8 cellular contexts compared by ENCODE assay signal in the genomic region with DNA sequence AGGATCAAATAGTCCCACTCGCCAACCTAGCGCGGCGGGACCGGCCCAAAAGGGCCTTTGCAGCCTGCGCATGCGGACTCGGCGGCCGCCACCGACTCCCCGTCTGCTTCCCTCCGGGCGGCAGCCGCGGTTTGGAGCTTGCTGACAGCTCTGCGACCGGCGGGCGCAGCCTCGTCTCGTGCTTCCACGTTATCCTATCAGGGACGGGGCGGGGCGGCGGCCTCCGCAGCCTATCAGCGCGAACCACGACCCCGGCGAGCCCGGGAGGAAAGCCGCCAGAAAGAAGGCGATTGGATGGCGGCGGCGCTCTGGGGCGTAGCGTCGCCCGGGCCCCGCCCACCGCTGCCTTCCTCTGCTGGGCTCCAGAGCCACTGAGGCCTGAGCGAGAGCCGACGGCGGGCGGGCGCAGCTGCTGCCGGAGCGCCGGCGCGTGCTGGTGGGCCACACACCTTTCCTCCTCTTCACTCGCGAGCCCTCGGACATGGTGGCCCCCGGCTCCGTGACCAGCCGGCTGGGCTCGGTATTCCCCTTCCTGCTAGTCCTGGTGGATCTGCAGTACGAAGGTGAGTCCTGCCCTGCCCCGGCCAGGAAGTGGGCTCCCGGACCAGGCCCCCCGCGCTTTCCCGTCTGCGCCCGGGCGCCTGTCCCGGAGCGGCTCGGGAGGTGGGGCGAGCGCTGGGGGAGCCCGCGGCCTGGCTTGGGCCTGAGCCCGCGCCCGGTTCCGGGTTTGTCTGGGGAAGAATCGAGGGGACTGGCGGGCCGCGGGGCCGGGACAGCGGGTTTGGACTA. TPM values are rescaled to one million over a fixed set of nuclear protein-coding genes. Genes with fewer than 3 reads are reported as not detected.
DNase-seq lines count a peak whose midpoint lies in the region; ATAC-seq and TF ChIP-seq lines count a peak whose summit lies in the region.

A gene with protein sequence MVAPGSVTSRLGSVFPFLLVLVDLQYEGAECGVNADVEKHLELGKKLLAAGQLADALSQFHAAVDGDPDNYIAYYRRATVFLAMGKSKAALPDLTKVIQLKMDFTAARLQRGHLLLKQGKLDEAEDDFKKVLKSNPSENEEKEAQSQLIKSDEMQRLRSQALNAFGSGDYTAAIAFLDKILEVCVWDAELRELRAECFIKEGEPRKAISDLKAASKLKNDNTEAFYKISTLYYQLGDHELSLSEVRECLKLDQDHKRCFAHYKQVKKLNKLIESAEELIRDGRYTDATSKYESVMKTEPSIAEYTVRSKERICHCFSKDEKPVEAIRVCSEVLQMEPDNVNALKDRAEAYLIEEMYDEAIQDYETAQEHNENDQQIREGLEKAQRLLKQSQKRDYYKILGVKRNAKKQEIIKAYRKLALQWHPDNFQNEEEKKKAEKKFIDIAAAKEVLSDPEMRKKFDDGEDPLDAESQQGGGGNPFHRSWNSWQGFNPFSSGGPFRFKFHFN (plus strand): TSS at position 365 of the 789 bp plus-strand sequence. CDS start 117 bp downstream, at position 482.

- H3K4me3 ChIP-seq in AG10803 (ENCODE audit: low read length): peak within 1 kb of the TSS; percentile 90

- ATAC-seq in GM19043 (IDR thresholded peaks at IDR 0.05; ENCODE audit: low read depth, unreplicated experiment) (peak; percentile 91), HG03378 (IDR thresholded peaks at IDR 0.05; ENCODE audit: unreplicated experiment) (peak; percentile 95)

- no peak for TF ChIP-seq CTCF in AG10803 (conservative IDR thresholded peaks at IDR 0.05; ENCODE audit: low read length)

- DNase-seq in AG10803 (ENCODE audit: low read depth) (peak; percentile 98), NCI-H460 (ENCODE audit: extremely low read depth, low read depth) (peak; percentile 91), cerebellar nuclear complex (lab: John Stamatoyannopoulos, UW) (peak; percentile 78 to 92), islet precursor cell (peak; percentile 100)
- DNase-seq in activated CD4-positive, CD25-positive, alpha-beta regulatory T cell treated with anti-CD3 and anti-CD28 coated beads, Interleukin-2, amount 50 U/mL, for 72 hours: peak; percentile 97
- DNase-seq in stimulated activated CD4-positive, alpha-beta T cell treated with anti-CD3 and anti-CD28 coated beads, Interleukin-12 subunit alpha, Interleukin-12 subunit beta, amount 100 ng/mL, for 48 hours (ENCODE audit: low read depth in 2 of 3, low spot score in 1 of 3): peak; percentile 91 to 96 (median 95)

RNA-seq across cellular contexts. Expression of the gene that starts here (rescaled TPM):
- total RNA-seq in NCI-H460 (2014; rRNA removed; shearing (Covaris generic)): 27.0 and 29.5 TPM in 2 replicates
- polyA plus RNA-seq in NCI-H460 (2014; cell fraction: nucleus; rRNA removed): 11.7 and 13.4 TPM in 2 replicates

Comparison
In these comparisons a context has a peak if more than half of its experiments do, and no peak if none do; other contexts are left out.
1. Peak in every context shown above with its lines: DNase-seq, ATAC-seq and H3K4me3 ChIP-seq.